In the genomic region with DNA sequence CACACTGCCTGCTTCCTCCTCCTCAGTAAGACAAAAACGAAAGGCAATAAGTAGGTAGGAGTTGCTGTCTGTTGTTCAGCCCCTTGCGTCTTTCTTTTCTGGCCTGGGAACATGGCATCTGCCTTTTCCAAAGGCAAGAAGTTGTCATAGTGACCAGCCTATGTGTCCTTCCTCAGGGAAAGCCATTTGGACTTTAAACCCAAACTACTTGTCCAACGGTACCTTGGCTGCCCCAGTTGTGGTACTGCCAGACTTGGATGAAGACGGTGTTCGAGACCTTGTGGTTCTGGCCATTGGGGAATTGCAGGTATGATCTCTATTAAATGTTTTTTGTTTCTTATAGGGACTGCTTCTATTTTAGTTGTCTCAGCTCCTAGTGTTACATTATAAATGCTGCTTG, we compare ENCODE assay signal across 40 cellular contexts. TPM values are rescaled to one million over a fixed set of nuclear protein-coding genes. Genes with fewer than 3 reads are reported as not detected.
"Had no signal": no experiment of that assay in that cellular context is flagged by ENCODE, and none has a peak within 500 bp of the region (broad histone marks: within the 10 kb centered on the region; RNA-seq: fewer than 3 reads in every experiment).

No MANE protein-coding gene starts in this region.

- H3K4me3 ChIP-seq: ascending aorta, breast epithelium, K562, PC-9 had no signal

- H3K4me2 ChIP-seq: PC-9 had no signal

- DNase-seq: activated B cell treated with CpG ODN at 0.5 μM for 24 hours; activated CD4-positive, alpha-beta memory T cell treated with anti-CD3 and anti-CD28 coated beads, Interleukin-2, amount 10 ng/mL, durations not matched to agents 7 days and 5 days; activated CD4-positive, alpha-beta T cell treated with anti-CD3 and anti-CD28 coated beads for 4 hours; activated CD4-positive, CD25-positive, alpha-beta regulatory T cell treated with anti-CD3 and anti-CD28 coated beads, Interleukin-2, amount 50 U/mL, for 72 hours; activated CD8-positive, alpha-beta memory T cell treated with anti-CD3 and anti-CD28 coated beads for 24 hours; activated CD8-positive, alpha-beta memory T cell treated with anti-CD3 and anti-CD28 coated beads, Interleukin-2, amount 10 ng/mL, durations not matched to agents 7 days and 5 days; activated CD8-positive, alpha-beta memory T cell treated with anti-CD3 and anti-CD28 coated beads, Interleukin-2, amount 50 U/mL, for 48 hours; activated effector memory CD4-positive, alpha-beta T cell treated with anti-CD3 and anti-CD28 coated beads, Interleukin-2, amount 50 U/mL, for 16 hours; activated naive CD4-positive, alpha-beta T cell; activated naive CD4-positive, alpha-beta T cell treated with anti-CD3 and anti-CD28 coated beads, Interleukin-2, amount 50 U/mL, for 16 hours; activated naive CD8-positive, alpha-beta T cell treated with anti-CD3 and anti-CD28 coated beads, Interleukin-2, amount 10 ng/mL, durations not matched to agents 7 days and 5 days; activated T-cell treated with anti-CD3 and anti-CD28 coated beads, Interleukin-2, amount 50 U/mL, for 1 hour; activated T-cell treated with anti-CD3 and anti-CD28 coated beads, Interleukin-2, amount 50 U/mL, for 72 hours; NCI-H1092 treated with DMSO at 0.1 percent for 48 hours; NCI-H1417; NCI-H146; NCI-H187; NCI-H2029 treated with DMSO at 0.1 percent for 48 hours; NCI-H2107; NCI-H2171; NCI-H510A; NCI-H526; NCI-H748 treated with DMSO at 0.1 percent for 48 hours; PC-9; SIG-M5; SW 1271; T-helper 1 cell; T-helper 2 cell; T-helper 9 cell had no signal

- H3K27ac ChIP-seq: ascending aorta, PC-9, RWPE1 had no signal

- H3K9me3 ChIP-seq: ascending aorta, breast epithelium had no signal

- H3K36me3 ChIP-seq: breast epithelium had no signal

- ATAC-seq: activated CD8-positive, alpha-beta memory T cell treated with anti-CD3 and anti-CD28 coated beads, Interleukin-2, amount 10 ng/mL, durations not matched to agents 7 days and 5 days; activated T-cell treated with anti-CD3 and anti-CD28 coated beads, Interleukin-2, amount 50 U/mL, for 72 hours; activated T-helper 17 cell treated with anti-CD3 and anti-CD28 coated beads, Interleukin-2, amount 50 U/mL, for 72 hours; K562; Right ventricle myocardium inferior; SK-N-SH treated with all-trans-retinoic acid at 6 μM for 48 hours had no signal

- H3K27me3 ChIP-seq: ascending aorta, breast epithelium had no signal

- H3K4me1 ChIP-seq: ascending aorta, breast epithelium had no signal

RNA-seq across cellular contexts. Expression of a gene that starts 40.8 kb away (rescaled TPM):
- total RNA-seq: activated B cell treated with CpG ODN at 0.5 μM for 24 hours; activated CD4-positive, alpha-beta memory T cell treated with anti-CD3 and anti-CD28 coated beads, Interleukin-2, amount 10 ng/mL, durations not matched to agents 7 days and 5 days; activated CD8-positive, alpha-beta memory T cell treated with anti-CD3 and anti-CD28 coated beads, Interleukin-2, amount 10 ng/mL, durations not matched to agents 7 days and 5 days; activated naive CD8-positive, alpha-beta T cell treated with anti-CD3 and anti-CD28 coated beads, Interleukin-2, amount 10 ng/mL, durations not matched to agents 7 days and 5 days; activated T-cell treated with anti-CD3 and anti-CD28 coated beads, Interleukin-2, amount 50 U/mL, for 72 hours; activated T-helper 17 cell treated with anti-CD3 and anti-CD28 coated beads, Interleukin-2, amount 50 U/mL, for 72 hours; ascending aorta; breast epithelium; cardiac septum; K562; M059J; OCI-LY7; Right ventricle myocardium inferior; SK-MEL-5 had no signal
- polyA plus RNA-seq: K562 had no signal
